Comparison of ENCODE assay signal across 15 cellular contexts in the genomic region with DNA sequence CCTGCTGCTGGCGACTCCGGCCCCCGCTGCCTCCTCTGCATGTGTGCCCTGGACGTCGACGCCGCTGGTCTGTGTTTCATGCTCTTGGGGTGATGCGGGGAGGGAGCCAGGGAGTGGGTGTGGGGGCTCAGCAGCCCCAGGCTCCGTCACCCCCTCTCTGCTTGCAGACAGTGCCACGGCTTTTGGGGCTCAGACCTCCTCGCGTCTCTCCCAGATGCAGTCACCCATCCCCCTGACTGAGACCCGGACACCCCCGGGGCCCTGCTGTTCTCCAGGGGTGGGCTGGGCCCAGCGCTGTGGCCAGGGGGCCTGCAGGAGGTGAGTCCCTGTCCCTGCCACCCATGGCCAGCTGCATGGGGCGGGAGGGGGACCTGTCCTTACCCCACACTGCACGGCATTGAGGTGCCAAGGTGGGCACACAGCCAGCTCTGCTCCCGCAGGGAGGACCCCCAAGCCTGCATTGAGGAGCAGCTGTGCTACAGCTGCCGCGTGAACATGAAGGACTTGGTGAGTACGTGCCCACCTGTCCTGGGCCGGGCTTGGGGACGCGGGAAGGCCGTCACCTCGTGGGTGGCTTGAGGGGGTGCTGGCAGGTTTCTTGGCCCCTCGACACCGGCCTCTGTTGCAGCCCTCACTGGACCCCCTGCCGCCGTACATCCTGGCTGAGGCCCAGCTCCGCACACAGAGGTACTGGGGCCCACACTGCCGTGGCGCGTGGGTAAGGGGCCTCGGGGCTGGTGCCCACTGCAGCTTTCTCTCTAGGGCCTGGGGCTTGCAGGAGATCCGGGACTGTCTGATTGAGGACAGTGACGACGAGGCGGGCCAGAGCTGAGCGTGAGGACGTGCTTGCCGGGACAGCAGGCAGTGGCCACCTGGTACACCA. TPM values are rescaled to one million over a fixed set of nuclear protein-coding genes. Genes with fewer than 3 reads are reported as not detected.
A peak's percentile ranks its signal among the peaks of the same experiment; 100 is the strongest.
DNase-seq lines count a peak whose midpoint lies in the region; ATAC-seq, FAIRE-seq and TF ChIP-seq lines count a peak whose summit lies in the region.
"Had no signal": no experiment of that assay in that cellular context is flagged by ENCODE, and none has a peak within 500 bp of the region (broad histone marks: within the 10 kb centered on the region; RNA-seq: fewer than 3 reads in every experiment).

No MANE protein-coding gene starts in this region.

- H4K91ac ChIP-seq in mesenchymal stem cell (ENCODE audit: low read length) = no peak overlapping the region

- no peak overlapping the region for H3K9ac ChIP-seq in DND-41 (ENCODE audit: low read depth, low read length)
- no peak overlapping the region for H3K9ac ChIP-seq in K562 (ENCODE audit: insufficient read depth in 1 of 2, low read depth in 2 of 2, low read length in 2 of 2)
- H3K9ac ChIP-seq in mesenchymal stem cell (ENCODE audit: low read length) = no peak overlapping the region
- H3K9ac ChIP-seq in SK-N-SH = no peak overlapping the region
- H3K9ac ChIP-seq: GM23248 had no signal

- peak; percentile 6; the same call in 1 of the 3 replicates for ATAC-seq in DND-41 (ENCODE audit: insufficient read depth, low read depth)
- ATAC-seq in K562 = peak; percentile 9
- no peak for ATAC-seq in pancreas
- ATAC-seq: CD8-positive, alpha-beta T cell had no signal

- TF ChIP-seq CTCF in AG04450 (IDR thresholded peaks at IDR 0.05; ENCODE audit: low read depth, low read length) (no peak), DND-41 (IDR thresholded peaks at IDR 0.05; ENCODE audit: borderline replicate concordance, extremely low read depth, low read length, poor library complexity, severe bottlenecking) (no peak), K562 (IDR thresholded peaks at IDR 0.05 in 2 of 3, conservative IDR thresholded peaks at IDR 0.05 in 1 of 3; ENCODE audit: insufficient read depth in 2 of 3, low read depth in 1 of 3, low read length in 3 of 3) (no peak), SK-N-SH (IDR thresholded peaks at IDR 0.05) (no peak), pancreas (IDR thresholded peaks at IDR 0.05) (no peak)

- TF ChIP-seq POLR2A in K562 (conservative IDR thresholded peaks at IDR 0.05) = peak; percentile 54

- no peaks in the 10 kb centered on the region for H3K9me2 ChIP-seq in SK-N-SH

- H2AFZ ChIP-seq in DND-41 (ENCODE audit: low read depth, low read length) (no peak overlapping the region), K562 (ENCODE audit: low read depth, low read length) (no peak overlapping the region), mesenchymal stem cell (ENCODE audit: low read depth, low read length) (no peak overlapping the region), SK-N-SH (ENCODE audit: low read depth) (no peak overlapping the region)
- H2AFZ ChIP-seq: GM23248 had no signal

- H3K14ac ChIP-seq in mesenchymal stem cell (ENCODE audit: low read length in 2 of 2) = no peak overlapping the region

- peaks cover 14% of the 10 kb centered on the region; the same call in 1 of the 2 replicates for H3K79me2 ChIP-seq in DND-41 (ENCODE audit: insufficient read depth, low read length)
- peaks cover 15% of the 10 kb centered on the region for H3K79me2 ChIP-seq in K562 (ENCODE audit: control insufficient read depth, insufficient read depth, low read length)
- H3K79me2 ChIP-seq in SK-N-SH (ENCODE audit: insufficient read depth) = no peaks in the 10 kb centered on the region

- POLR2A ChIA-PET in AG04450 (lab: Yijun Ruan, JAX) = interaction anchor here (0.5 kb wide), 2 partner anchors 27 to 33 kb away, joined by 3 read pairs; no protein-coding TSS in a partner anchor
- POLR2A ChIA-PET in K562 (lab: Yijun Ruan, JAX) = interaction anchor here (1.1 to 3.3 kb wide), 2 partner anchors 10 to 64 kb away, joined by 3 to 12 read pairs; no protein-coding TSS in a partner anchor
- POLR2A ChIA-PET in SK-N-SH (lab: Yijun Ruan, JAX) = no interaction called here

- TSS peak; percentile 28 for BruUV-seq in K562 (replicated peaks; lab: Mats Ljungman, UMichigan)

- peak overlapping the region; percentile 45 for H2BK15ac ChIP-seq in mesenchymal stem cell (ENCODE audit: low read depth, poor library complexity, severe bottlenecking)

- H4K8ac ChIP-seq in mesenchymal stem cell (ENCODE audit: low read length) = no peak overlapping the region

- H3K4me3 ChIP-seq in AG04450 (ENCODE audit: low read depth, low read length) (no peak overlapping the region), DND-41 (ENCODE audit: low read depth in 1 of 2, low read length in 2 of 2) (no peak overlapping the region), K562 (no peak overlapping the region), mesenchymal stem cell (ENCODE audit: insufficient read depth in 1 of 2, low read depth in 1 of 2, low read length in 2 of 2) (no peak overlapping the region), SK-N-SH (ENCODE audit: low read depth in 2 of 2, low read length in 1 of 2) (no peak overlapping the region), pancreas (no peak overlapping the region)
- H3K4me3 ChIP-seq: GM23248 had no signal

- H3K27me3 ChIP-seq in AG04450 (ENCODE audit: control insufficient read depth, insufficient read depth, low read length) (no peaks in the 10 kb centered on the region), DND-41 (ENCODE audit: insufficient read depth, low read length, poor library complexity) (no peaks in the 10 kb centered on the region), K562 (ENCODE audit: control insufficient read depth in 2 of 2, insufficient read depth in 2 of 2, low read length in 2 of 2) (no peaks in the 10 kb centered on the region; a peak in 1 of 5 replicates), mesenchymal stem cell (ENCODE audit: control insufficient read depth in 1 of 2, insufficient read depth in 1 of 2, low read length in 2 of 2) (no peaks in the 10 kb centered on the region), SK-N-SH (ENCODE audit: insufficient read depth) (no peaks in the 10 kb centered on the region), pancreas (no peaks in the 10 kb centered on the region)
- H3K27me3 ChIP-seq: BE2C had no signal

- no peak overlapping the region for H3K18ac ChIP-seq in mesenchymal stem cell (ENCODE audit: low read depth in 1 of 2, low read length in 2 of 2)

- H3K9me3 ChIP-seq in AG04450 (ENCODE audit: control insufficient read depth, insufficient read depth, low read length) = peaks cover 10% of the 10 kb centered on the region; the same call in 1 of the 2 replicates
- H3K9me3 ChIP-seq in DND-41 (ENCODE audit: insufficient read depth, low read length, severe bottlenecking) = no peaks in the 10 kb centered on the region
- 0 out of 2 replicates have a peak, but pooled peaks cover 2% of the 10 kb centered on the region for H3K9me3 ChIP-seq in K562 (replicated peaks; ENCODE audit: control insufficient read depth, insufficient read depth, low read depth, low read length)
- H3K9me3 ChIP-seq in mesenchymal stem cell (ENCODE audit: control insufficient read depth, low read length) = no peaks in the 10 kb centered on the region
- no peaks in the 10 kb centered on the region for H3K9me3 ChIP-seq in SK-N-SH
- H3K9me3 ChIP-seq in pancreas = no peaks in the 10 kb centered on the region
- H3K9me3 ChIP-seq: BE2C had no signal

- TF ChIP-seq RAD21 in K562 (CRISPR knock-in tag; conservative IDR thresholded peaks at IDR 0.05 in 1 of 2, IDR thresholded peaks at IDR 0.05 in 1 of 2) (no peak), SK-N-SH (IDR thresholded peaks at IDR 0.05; ENCODE audit: low read length) (no peak)

- H3K4me2 ChIP-seq in DND-41 (ENCODE audit: insufficient read depth, low read length) = no peak overlapping the region
- no peak overlapping the region for H3K4me2 ChIP-seq in K562 (ENCODE audit: insufficient read depth, low read length)
- H3K4me2 ChIP-seq in mesenchymal stem cell (ENCODE audit: low read length, poor library complexity, severe bottlenecking) = no peak overlapping the region
- no peak overlapping the region for H3K4me2 ChIP-seq in SK-N-SH

- no peak for DNase-seq in AG04450 (ENCODE audit: low read depth, low spot score)
- DNase-seq in DND-41 = no peak
- peak in 1 of 4 experiments; percentile 27 for DNase-seq in K562 (ENCODE audit: extremely low read depth in 1 of 4, low spot score in 3 of 4)
- no peak for DNase-seq in mesenchymal stem cell
- no peak for DNase-seq in SK-N-SH
- DNase-seq in NCI-H146 treated with DMSO at 0.1 percent for 48 hours (lab: John Stamatoyannopoulos, UW; ENCODE audit: unreplicated experiment) = no peak
- no peak for DNase-seq in pancreas
- DNase-seq: BE2C; CD8-positive, alpha-beta T cell; COR-L47; GF-D8 had no signal

- H3K4me1 ChIP-seq in DND-41 (ENCODE audit: insufficient read depth, low read length) (no peaks in the 10 kb centered on the region), K562 (replicated peaks in 1 of 2; ENCODE audit: control insufficient read depth in 2 of 2, insufficient read depth in 2 of 2, low read length in 2 of 2) (peaks cover 0 to 67% of the 10 kb centered on the region in 2 experiments; a peak in 1 of 5 replicates), mesenchymal stem cell (ENCODE audit: control insufficient read depth, insufficient read depth, low read depth, low read length) (peaks cover 5% of the 10 kb centered on the region), SK-N-SH (ENCODE audit: control insufficient read depth in 1 of 2, insufficient read depth in 2 of 2, low read depth in 1 of 2, low read length in 1 of 2) (no peaks in the 10 kb centered on the region), pancreas (no peaks in the 10 kb centered on the region)
- H3K4me1 ChIP-seq: BE2C had no signal

- H2AK5ac ChIP-seq in mesenchymal stem cell (ENCODE audit: low read length, severe bottlenecking) = no peak overlapping the region

- peaks cover 3% of the 10 kb centered on the region for H3K9me1 ChIP-seq in K562 (ENCODE audit: control insufficient read depth, insufficient read depth, low read length)

- H2BK12ac ChIP-seq in mesenchymal stem cell (ENCODE audit: low read length in 2 of 2) = no peak overlapping the region

- H3K27ac ChIP-seq in AG04450 (ENCODE audit: low read depth, low read length) (peak overlapping the region; percentile 2), DND-41 (ENCODE audit: low read length) (no peak overlapping the region), K562 (ENCODE audit: extremely low read depth, low read depth, low read length) (no peak overlapping the region), mesenchymal stem cell (ENCODE audit: low read length, poor library complexity, severe bottlenecking) (no peak overlapping the region), SK-N-SH (ENCODE audit: low read depth in 2 of 2, low read length in 1 of 2) (no peak overlapping the region), pancreas (no peak overlapping the region)
- H3K27ac ChIP-seq: C4-2B, GM23248 had no signal

- H3K4ac ChIP-seq in mesenchymal stem cell (ENCODE audit: low read depth in 1 of 2, low read length in 2 of 2) = no peak overlapping the region

- peaks cover 59% of the 10 kb centered on the region for H4K20me1 ChIP-seq in DND-41 (ENCODE audit: insufficient read depth, low read length)
- peaks cover 17% of the 10 kb centered on the region; the same call in 1 of the 2 replicates for H4K20me1 ChIP-seq in K562 (replicated peaks; ENCODE audit: control insufficient read depth, insufficient read depth, low read length)
- H4K20me1 ChIP-seq in SK-N-SH (ENCODE audit: insufficient read depth) = peaks cover 5% of the 10 kb centered on the region; the same call in 1 of the 2 replicates

- peaks cover 15% of the 10 kb centered on the region for H3F3A ChIP-seq in SK-N-SH (replicated peaks; ENCODE audit: insufficient read depth)

- CTCF ChIA-PET in AG04450 (lab: Charles Lee) = no interaction called here
- CTCF ChIA-PET in K562 (lab: Yijun Ruan, JAX; ENCODE audit: low intra/inter-chr PET ratio) = no interaction called here
- CTCF ChIA-PET in SK-N-SH (lab: Yijun Ruan, JAX) = interaction anchor here (1.5 kb wide), 1 partner anchor 23 kb away, joined by 3 read pairs; no protein-coding TSS in a partner anchor

- H2BK120ac ChIP-seq in mesenchymal stem cell (ENCODE audit: low read depth, low read length) = no peak overlapping the region

- in situ Hi-C loops in K562 (cut with MboI) = no loop called here

- peaks cover 24% of the 10 kb centered on the region for H3K79me1 ChIP-seq in mesenchymal stem cell (replicated peaks; ENCODE audit: low read length, poor library complexity, severe bottlenecking)

- H3K36me3 ChIP-seq in DND-41 (ENCODE audit: insufficient read depth, low read length) (peaks cover 73% of the 10 kb centered on the region), K562 (ENCODE audit: control insufficient read depth, insufficient read depth, low read length) (peaks cover 94% of the 10 kb centered on the region), mesenchymal stem cell (ENCODE audit: control insufficient read depth in 1 of 2, insufficient read depth in 2 of 2, low read depth in 1 of 2, low read length in 2 of 2) (peaks cover 65 to 85% of the 10 kb centered on the region in 2 experiments), SK-N-SH (replicated peaks in 1 of 2; ENCODE audit: control insufficient read depth in 1 of 2, insufficient read depth in 2 of 2, low read length in 1 of 2) (peaks cover 17 to 50% of the 10 kb centered on the region in 2 experiments), pancreas (peaks cover 0 to 13% (median 12%) of the 10 kb centered on the region in 3 donors)

- WGBS in K562 (ENCODE audit: insufficient coverage, low coverage, missing lambda C conversion rate) = 90% methylated on average over 33 of the region's 42 CpGs
- WGBS in mesenchymal stem cell = 93% methylated on average over 36 of the region's 42 CpGs
- 88% methylated on average over 20 of the region's 42 CpGs for WGBS in SK-N-SH (ENCODE audit: low lambda C conversion rate)
- 93 to 95% methylated on average over 41 to 42 of the region's 42 CpGs for WGBS in pancreas, 2 donors

- no peak overlapping the region for H3K23ac ChIP-seq in mesenchymal stem cell (ENCODE audit: low read length in 2 of 2)

- intact Hi-C loops in K562 (cut with micrococcal nuclease) (no loop called here), pancreas (cut with DNase I) (no loop called here)

- no peak for FAIRE-seq in K562 (lab: Jason Lieb, UNC)
- FAIRE-seq in pancreas (lab: Jason Lieb, UNC) = no peak
- FAIRE-seq: A204.1, H54 had no signal

- no peak overlapping the region for H2BK5ac ChIP-seq in mesenchymal stem cell (ENCODE audit: low read depth, low read length, poor library complexity, severe bottlenecking)

- no peak for TF ChIP-seq EP300 in K562 (IDR thresholded peaks at IDR 0.05; ENCODE audit: low read length)
- TF ChIP-seq EP300 in SK-N-SH (IDR thresholded peaks at IDR 0.05; ENCODE audit: borderline replicate concordance in 1 of 2, low read depth in 1 of 2, low read length in 1 of 2) = no peak

RNA-seq across cellular contexts. Expression of a gene that starts 8.4 kb away (rescaled TPM):
- 6.5 and 8.7 TPM in 2 replicates for polyA plus RNA-seq in AG04450 (2011; rRNA removed)
- 6.8 and 9.6 TPM in 2 replicates for polyA minus RNA-seq in AG04450 (2011; rRNA and poly(A)+ RNA removed)
- total RNA-seq in K562 (2011; cell fraction: chromatin; rRNA removed; ENCODE audit: low replicate concordance) = 45.3 and 159 TPM in 2 replicates
- 114 and 148 TPM in 2 replicates for total RNA-seq in K562 (2011; cell fraction: nucleolus; rRNA removed)
- 48.7 and 66.7 TPM in 2 replicates for total RNA-seq in K562 (2011; cell fraction: nucleoplasm; rRNA removed)
- 55.4 and 68.9 TPM in 2 replicates for total RNA-seq in K562 (2014; rRNA removed)
- total RNA-seq in K562 (2014; rRNA removed; fragmentation: Illumina TruSeq; extraction: Trizol) = 7.2 and 11.9 TPM in 2 replicates
- total RNA-seq in K562 (2015; rRNA removed; fragmentation: Illumina TruSeq; extraction: Trizol) = 41.1 and 49.2 TPM in 2 replicates
- 105 and 106 TPM in 2 replicates for total RNA-seq in K562 (2021)
- 23.2 and 30.1 TPM in 2 replicates for polyA plus RNA-seq in K562 (2011; rRNA removed)
- polyA plus RNA-seq in K562 (2011; cell fraction: cytosol; rRNA removed) = 40.2 and 96.8 TPM in 2 replicates
- 102 and 136 TPM in 2 replicates for polyA plus RNA-seq in K562 (2011; cell fraction: nucleus; rRNA removed)
- polyA plus RNA-seq in K562 (2012) = 34.1 and 51.7 TPM in 2 replicates
- polyA plus RNA-seq in K562 (2014; fragmentation: Illumina TruSeq; extraction: Trizol) = 17.7 and 46.9 TPM in 2 replicates
- 1 to 10 TPM; 1.3 to 3.0 TPM for polyA plus RNA-seq in K562 (2014; fragmentation: Nextera tagmentation; extraction: Ambion mirVana)
- 63.4 and 76.6 TPM in 2 replicates for polyA plus RNA-seq in K562 (2014; rRNA removed)
- polyA minus RNA-seq in K562 (2011; rRNA and poly(A)+ RNA removed) = 9.4 and 14.4 TPM in 2 replicates
- 48.0 and 51.1 TPM in 2 replicates for polyA minus RNA-seq in K562 (2011; cell fraction: cytosol; rRNA and poly(A)+ RNA removed)
- polyA minus RNA-seq in K562 (2011; cell fraction: nucleus; rRNA and poly(A)+ RNA removed) = 40.7 and 44.1 TPM in 2 replicates
- polyA plus RNA-seq in mesenchymal stem cell (2013, experiment 1 of 2) = 34.1 TPM
- polyA plus RNA-seq in mesenchymal stem cell (2013, experiment 2 of 2) = 31.6 TPM
- 16.2 and 16.5 TPM in 2 replicates for polyA plus RNA-seq in SK-N-SH (2012; rRNA removed)
- polyA plus RNA-seq in SK-N-SH (2012; cell fraction: cytosol; rRNA removed) = 6.3 and 9.8 TPM in 2 replicates
- polyA plus RNA-seq in SK-N-SH (2012; cell fraction: nucleus; rRNA removed) = 32.4 and 41.1 TPM in 2 replicates
- 10 to 100 TPM in 3 of 6 donors, 1 to 10 TPM in 3; 8.1 to 13.3 (median 10.0) TPM for total RNA-seq in pancreas
- polyA plus RNA-seq in pancreas = 10 to 100 TPM; 20.3 to 21.9 TPM

RNA-seq across cellular contexts. Expression of a gene that starts 8.5 kb away (rescaled TPM):
- polyA plus RNA-seq in AG04450 (2011; rRNA removed) = 6.8 and 9.0 TPM in 2 replicates
- 9.4 and 13.5 TPM in 2 replicates for polyA minus RNA-seq in AG04450 (2011; rRNA and poly(A)+ RNA removed)
- 58.8 and 182 TPM in 2 replicates for total RNA-seq in K562 (2011; cell fraction: chromatin; rRNA removed; ENCODE audit: low replicate concordance)
- 89.5 and 92.7 TPM in 2 replicates for total RNA-seq in K562 (2011; cell fraction: nucleolus; rRNA removed)
- total RNA-seq in K562 (2011; cell fraction: nucleoplasm; rRNA removed) = 60.1 and 64.4 TPM in 2 replicates
- total RNA-seq in K562 (2014; rRNA removed) = 46.9 and 61.6 TPM in 2 replicates
- 6.1 and 7.3 TPM in 2 replicates for total RNA-seq in K562 (2014; rRNA removed; fragmentation: Illumina TruSeq; extraction: Trizol)
- total RNA-seq in K562 (2015; rRNA removed; fragmentation: Illumina TruSeq; extraction: Trizol) = 19.5 and 22.3 TPM in 2 replicates
- 60.3 and 61.2 TPM in 2 replicates for total RNA-seq in K562 (2021)
- polyA plus RNA-seq in K562 (2011; rRNA removed) = 26.5 and 37.4 TPM in 2 replicates
- polyA plus RNA-seq in K562 (2011; cell fraction: cytosol; rRNA removed) = 37.8 and 90.9 TPM in 2 replicates
- 118 and 185 TPM in 2 replicates for polyA plus RNA-seq in K562 (2011; cell fraction: nucleus; rRNA removed)
- polyA plus RNA-seq in K562 (2012) = 23.8 and 39.8 TPM in 2 replicates
- 12.7 and 27.9 TPM in 2 replicates for polyA plus RNA-seq in K562 (2014; fragmentation: Illumina TruSeq; extraction: Trizol)
- polyA plus RNA-seq in K562 (2014; fragmentation: Nextera tagmentation; extraction: Ambion mirVana) = under 1 TPM; 0.56 to 0.96 TPM
- 59.4 and 65.6 TPM in 2 replicates for polyA plus RNA-seq in K562 (2014; rRNA removed)
- polyA minus RNA-seq in K562 (2011; rRNA and poly(A)+ RNA removed) = 7.0 and 12.0 TPM in 2 replicates
- 41.2 and 44.5 TPM in 2 replicates for polyA minus RNA-seq in K562 (2011; cell fraction: cytosol; rRNA and poly(A)+ RNA removed)
- polyA minus RNA-seq in K562 (2011; cell fraction: nucleus; rRNA and poly(A)+ RNA removed) = 33.4 and 39.2 TPM in 2 replicates
- polyA plus RNA-seq in mesenchymal stem cell (2013, experiment 1 of 2) = 12.6 TPM
- polyA plus RNA-seq in mesenchymal stem cell (2013, experiment 2 of 2) = 10.8 TPM
- polyA plus RNA-seq in SK-N-SH (2012; rRNA removed) = 17.0 and 17.2 TPM in 2 replicates
- 7.5 and 11.2 TPM in 2 replicates for polyA plus RNA-seq in SK-N-SH (2012; cell fraction: cytosol; rRNA removed)
- 29.1 and 45.4 TPM in 2 replicates for polyA plus RNA-seq in SK-N-SH (2012; cell fraction: nucleus; rRNA removed)
- total RNA-seq in pancreas = 10 to 100 TPM in 4 of 6 donors, 1 to 10 TPM in 2; 9.7 to 18.0 (median 10.9) TPM
- polyA plus RNA-seq in pancreas = 10 to 100 TPM; 23.4 to 40.9 TPM

RNA-seq across cellular contexts. Expression of a gene that starts 28.4 kb away (rescaled TPM):
- polyA plus RNA-seq in AG04450 (2011; rRNA removed) (0.04 and 0.06 TPM in 2 replicates), K562 (2011; rRNA removed) (0.88 and 3.0 TPM in 2 replicates), K562 (2014; fragmentation: Illumina TruSeq; extraction: Trizol) (0.70 and 1.9 TPM in 2 replicates), K562 (2014; fragmentation: Nextera tagmentation; extraction: Ambion mirVana) (under 1 TPM in 1 of 2 experiments, not detected in 1; 0.04 TPM), K562 (2014; rRNA removed) (1.5 and 2.1 TPM in 2 replicates), SK-N-SH (2012; rRNA removed) (0.03 and 0.18 TPM in 2 replicates), pancreas (1 to 10 TPM in 1 of 2 donors, under 1 TPM in 1; 0.72 to 1.2 TPM)
- polyA minus RNA-seq in AG04450 (2011; rRNA and poly(A)+ RNA removed) = not detected in 2 replicates
- 0.79 and 2.9 TPM in 2 replicates for total RNA-seq in K562 (2011; cell fraction: chromatin; rRNA removed; ENCODE audit: low replicate concordance)
- total RNA-seq in K562 (2011; cell fraction: nucleolus; rRNA removed) = 3.2 and 3.7 TPM in 2 replicates
- total RNA-seq in K562 (2011; cell fraction: nucleoplasm; rRNA removed) = 0.95 and 1.1 TPM in 2 replicates
- total RNA-seq in K562 (2014; rRNA removed) (2.7 and 4.1 TPM in 2 replicates), K562 (2014; rRNA removed; fragmentation: Illumina TruSeq; extraction: Trizol) (0.15 and 0.19 TPM in 2 replicates), K562 (2015; rRNA removed; fragmentation: Illumina TruSeq; extraction: Trizol) (0.72 and 0.87 TPM in 2 replicates), K562 (2021) (2.5 and 3.1 TPM in 2 replicates), pancreas (1 to 10 TPM in 1 of 6 donors, under 1 TPM in 5; 0.19 to 1.9 (median 0.69) TPM)
- 3.2 and 5.5 TPM in 2 replicates for polyA plus RNA-seq in K562 (2011; cell fraction: cytosol; rRNA removed)
- polyA plus RNA-seq in K562 (2011; cell fraction: nucleus; rRNA removed) = 2.9 and 3.8 TPM in 2 replicates
- 0.95 and 1.2 TPM in 2 replicates for polyA plus RNA-seq in K562 (2012)
- 0.42 and 0.87 TPM in 2 replicates for polyA minus RNA-seq in K562 (2011; rRNA and poly(A)+ RNA removed)
- polyA minus RNA-seq in K562 (2011; cell fraction: cytosol; rRNA and poly(A)+ RNA removed) = 1.9 and 3.5 TPM in 2 replicates
- 1.5 and 2.3 TPM in 2 replicates for polyA minus RNA-seq in K562 (2011; cell fraction: nucleus; rRNA and poly(A)+ RNA removed)
- polyA plus RNA-seq in mesenchymal stem cell (2013, experiment 1 of 2) = 0.06 TPM
- 0.10 TPM for polyA plus RNA-seq in mesenchymal stem cell (2013, experiment 2 of 2)
- polyA plus RNA-seq in SK-N-SH (2012; cell fraction: cytosol; rRNA removed) = 0.06 and 0.09 TPM in 2 replicates
- polyA plus RNA-seq in SK-N-SH (2012; cell fraction: nucleus; rRNA removed) = 0.24 and 0.32 TPM in 2 replicates
- total RNA-seq: GM23248 had no signal

RNA-seq across cellular contexts. Expression of a gene that starts 51.8 kb away (rescaled TPM):
- polyA plus RNA-seq in AG04450 (2011; rRNA removed) (9.1 and 13.5 TPM in 2 replicates), K562 (2011; rRNA removed) (53.9 and 168 TPM in 2 replicates), K562 (2014; fragmentation: Illumina TruSeq; extraction: Trizol) (32.9 and 65.4 TPM in 2 replicates), K562 (2014; fragmentation: Nextera tagmentation; extraction: Ambion mirVana) (10 to 100 TPM; 12.2 to 15.4 TPM), K562 (2014; rRNA removed) (65.6 and 82.5 TPM in 2 replicates), SK-N-SH (2012; rRNA removed) (14.7 and 15.7 TPM in 2 replicates), pancreas (10 to 100 TPM; 41.8 to 46.6 TPM)
- polyA minus RNA-seq in AG04450 (2011; rRNA and poly(A)+ RNA removed) = 8.1 and 8.6 TPM in 2 replicates
- 321 and 787 TPM in 2 replicates for total RNA-seq in K562 (2011; cell fraction: chromatin; rRNA removed; ENCODE audit: low replicate concordance)
- total RNA-seq in K562 (2011; cell fraction: nucleolus; rRNA removed) = 569 and 688 TPM in 2 replicates
- 436 and 479 TPM in 2 replicates for total RNA-seq in K562 (2011; cell fraction: nucleoplasm; rRNA removed)
- total RNA-seq in K562 (2014; rRNA removed) (89.2 and 121 TPM in 2 replicates), K562 (2014; rRNA removed; fragmentation: Illumina TruSeq; extraction: Trizol) (17.6 and 26.6 TPM in 2 replicates), K562 (2015; rRNA removed; fragmentation: Illumina TruSeq; extraction: Trizol) (45.3 and 45.5 TPM in 2 replicates), K562 (2021) (126 and 141 TPM in 2 replicates), pancreas (10 to 100 TPM; 12.7 to 20.7 (median 15.3) TPM)
- polyA plus RNA-seq in K562 (2011; cell fraction: cytosol; rRNA removed) = 114 and 126 TPM in 2 replicates
- 587 and 718 TPM in 2 replicates for polyA plus RNA-seq in K562 (2011; cell fraction: nucleus; rRNA removed)
- 111 and 112 TPM in 2 replicates for polyA plus RNA-seq in K562 (2012)
- polyA minus RNA-seq in K562 (2011; rRNA and poly(A)+ RNA removed) = 19.0 and 22.9 TPM in 2 replicates
- polyA minus RNA-seq in K562 (2011; cell fraction: cytosol; rRNA and poly(A)+ RNA removed) = 57.7 and 136 TPM in 2 replicates
- 78.2 and 151 TPM in 2 replicates for polyA minus RNA-seq in K562 (2011; cell fraction: nucleus; rRNA and poly(A)+ RNA removed)
- polyA plus RNA-seq in mesenchymal stem cell (2013, experiment 1 of 2) = 120 TPM
- polyA plus RNA-seq in mesenchymal stem cell (2013, experiment 2 of 2) = 109 TPM
- 4.4 and 8.4 TPM in 2 replicates for polyA plus RNA-seq in SK-N-SH (2012; cell fraction: cytosol; rRNA removed)
- 42.1 and 57.2 TPM in 2 replicates for polyA plus RNA-seq in SK-N-SH (2012; cell fraction: nucleus; rRNA removed)

Comparison
In these comparisons a context has a peak if more than half of its experiments do, and no peak if none do; other contexts are left out.
1. ATAC-seq: peak in DND-41 (single experiment) and K562 (single experiment); none in pancreas (0 of 4).